In genomic region chr2:171433763-171434670, GRCh38 we compare ENCODE assay signal across 1 cellular context.
TF ChIP-seq lines count a peak whose summit lies in the region.

Gene DCAF17 (plus strand): TSS chr2:171434226. CDS start chr2:171434578, 352 bp downstream.
A gene with protein sequence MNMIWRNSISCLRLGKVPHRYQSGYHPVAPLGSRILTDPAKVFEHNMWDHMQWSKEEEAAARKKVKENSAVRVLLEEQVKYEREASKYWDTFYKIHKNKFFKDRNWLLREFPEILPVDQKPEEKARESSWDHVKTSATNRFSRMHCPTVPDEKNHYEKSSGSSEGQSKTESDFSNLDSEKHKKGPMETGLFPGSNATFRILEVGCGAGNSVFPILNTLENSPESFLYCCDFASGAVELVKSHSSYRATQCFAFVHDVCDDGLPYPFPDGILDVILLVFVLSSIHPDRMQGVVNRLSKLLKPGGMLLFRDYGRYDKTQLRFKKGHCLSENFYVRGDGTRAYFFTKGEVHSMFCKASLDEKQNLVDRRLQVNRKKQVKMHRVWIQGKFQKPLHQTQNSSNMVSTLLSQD (minus strand): TSS chr2:171433990. CDS start chr2:171392185, 41,805 bp downstream.

TF ChIP-seq in HepG2, 621 proteins besides CTCF, POLR2A, EP300 and RAD21 (continued from another document and continues in another):
- TF ChIP-seq, protein P1, sequence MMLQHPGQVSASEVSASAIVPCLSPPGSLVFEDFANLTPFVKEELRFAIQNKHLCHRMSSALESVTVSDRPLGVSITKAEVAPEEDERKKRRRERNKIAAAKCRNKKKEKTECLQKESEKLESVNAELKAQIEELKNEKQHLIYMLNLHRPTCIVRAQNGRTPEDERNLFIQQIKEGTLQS (CRISPR knock-in tag; IDR thresholded peaks at IDR 0.05), result peak; percentile 45
- TF ChIP-seq SAP130 (CRISPR knock-in tag; IDR thresholded peaks at IDR 0.05; ENCODE audit: low read depth) (peak; percentile 86), RFX5 (IDR thresholded peaks at IDR 0.05; ENCODE audit: low read depth, low read length) (no peak), GPN1 (CRISPR knock-in tag; IDR thresholded peaks at IDR 0.05; ENCODE audit: borderline replicate concordance) (no peak), POLR2AphosphoS2 (IDR thresholded peaks at IDR 0.05; ENCODE audit: low read depth, low read length) (no peak), HBP1 (CRISPR knock-in tag; IDR thresholded peaks at IDR 0.05; ENCODE audit: low read depth) (peak; percentile 97), ISL2 (CRISPR knock-in tag; IDR thresholded peaks at IDR 0.05) (peak; percentile 70), PPARG (CRISPR knock-in tag; conservative IDR thresholded peaks at IDR 0.05) (peak; percentile 95), ZNF335 (CRISPR knock-in tag; IDR thresholded peaks at IDR 0.05) (peak; percentile 92), ZNF687 (CRISPR knock-in tag; IDR thresholded peaks at IDR 0.05) (peak; percentile 98), ZSCAN29 (CRISPR knock-in tag; conservative IDR thresholded peaks at IDR 0.05) (0 out of 2 replicates have a peak, but pooled peaks have one; percentile 70), ZNF446 (CRISPR knock-in tag; IDR thresholded peaks at IDR 0.05) (no peak; the same call in none of the 2 replicates), ZNF770 (CRISPR knock-in tag; IDR thresholded peaks at IDR 0.05) (peak; percentile 75; the same call in 1 of the 2 replicates), LCORL (IDR thresholded peaks at IDR 0.05) (no peak), LCORL (CRISPR knock-in tag; IDR thresholded peaks at IDR 0.05) (peak; percentile 96), POGZ (CRISPR knock-in tag; IDR thresholded peaks at IDR 0.05) (peak; percentile 99), HNRNPLL (IDR thresholded peaks at IDR 0.05; ENCODE audit: low read depth, low read length, poor library complexity, severe bottlenecking) (peak; percentile 95), ZNF839 (CRISPR knock-in tag; IDR thresholded peaks at IDR 0.05; ENCODE audit: borderline replicate concordance) (peak; percentile 85; the same call in 1 of the 2 replicates), ZNF205 (CRISPR knock-in tag; IDR thresholded peaks at IDR 0.05) (peak; percentile 91), HMG20A (CRISPR knock-in tag; IDR thresholded peaks at IDR 0.05; ENCODE audit: borderline replicate concordance) (peak; percentile 25; the same call in 1 of the 2 replicates), SRSF4 (IDR thresholded peaks at IDR 0.05; ENCODE audit: low read depth, low read length, poor library complexity, severe bottlenecking) (no peak), ZSCAN21 (CRISPR knock-in tag; IDR thresholded peaks at IDR 0.05; ENCODE audit: borderline replicate concordance) (peak; percentile 60), RBM39 (IDR thresholded peaks at IDR 0.05; ENCODE audit: low read depth, low read length, poor library complexity, severe bottlenecking) (peak; percentile 82), ESRRA (CRISPR knock-in tag; IDR thresholded peaks at IDR 0.05; ENCODE audit: low read depth) (peak; percentile 60), SYNCRIP (IDR thresholded peaks at IDR 0.05; ENCODE audit: insufficient read depth, low read depth, low read length) (no peak), DMAP1 (CRISPR knock-in tag; IDR thresholded peaks at IDR 0.05) (peak; percentile 99), RARG (CRISPR knock-in tag; IDR thresholded peaks at IDR 0.05; ENCODE audit: low read depth) (no peak), ZNF672 (CRISPR knock-in tag; IDR thresholded peaks at IDR 0.05) (no peak), HOMEZ (CRISPR knock-in tag; IDR thresholded peaks at IDR 0.05; ENCODE audit: low read depth) (peak; percentile 88; the same call in 1 of the 2 replicates), RCOR2 (CRISPR knock-in tag; IDR thresholded peaks at IDR 0.05) (no peak), ZNF558 (CRISPR knock-in tag; IDR thresholded peaks at IDR 0.05; ENCODE audit: borderline replicate concordance) (no peak; the same call in 1 of the 2 replicates), ZNF597 (CRISPR knock-in tag; IDR thresholded peaks at IDR 0.05) (no peak), ZNF577 (CRISPR knock-in tag; IDR thresholded peaks at IDR 0.05; ENCODE audit: borderline replicate concordance, low read depth) (peak; percentile 25; the same call in 1 of the 2 replicates), HMGXB3 (CRISPR knock-in tag; IDR thresholded peaks at IDR 0.05; ENCODE audit: borderline replicate concordance) (peak; percentile 72; the same call in 1 of the 2 replicates), NKX3-1 (CRISPR knock-in tag; IDR thresholded peaks at IDR 0.05) (peak; percentile 2; the same call in 1 of the 2 replicates), ZNF451 (CRISPR knock-in tag; IDR thresholded peaks at IDR 0.05) (peak; percentile 72), RBAK (CRISPR knock-in tag; IDR thresholded peaks at IDR 0.05) (no peak; the same call in 1 of the 2 replicates), NFYC (CRISPR knock-in tag; IDR thresholded peaks at IDR 0.05) (peak; percentile 76), ZNF777 (CRISPR knock-in tag; IDR thresholded peaks at IDR 0.05) (peak; percentile 97), KLF9 (CRISPR knock-in tag; IDR thresholded peaks at IDR 0.05; ENCODE audit: low read depth) (0 out of 2 replicates have a peak, but pooled peaks have one; percentile 10), ZNF274 (CRISPR knock-in tag; IDR thresholded peaks at IDR 0.05) (peak; percentile 83), ZNF530 (CRISPR knock-in tag; IDR thresholded peaks at IDR 0.05; ENCODE audit: low read depth) (no peak), ZNF605 (CRISPR knock-in tag; IDR thresholded peaks at IDR 0.05) (peak; percentile 86)
- TF ChIP-seq, protein P2, sequence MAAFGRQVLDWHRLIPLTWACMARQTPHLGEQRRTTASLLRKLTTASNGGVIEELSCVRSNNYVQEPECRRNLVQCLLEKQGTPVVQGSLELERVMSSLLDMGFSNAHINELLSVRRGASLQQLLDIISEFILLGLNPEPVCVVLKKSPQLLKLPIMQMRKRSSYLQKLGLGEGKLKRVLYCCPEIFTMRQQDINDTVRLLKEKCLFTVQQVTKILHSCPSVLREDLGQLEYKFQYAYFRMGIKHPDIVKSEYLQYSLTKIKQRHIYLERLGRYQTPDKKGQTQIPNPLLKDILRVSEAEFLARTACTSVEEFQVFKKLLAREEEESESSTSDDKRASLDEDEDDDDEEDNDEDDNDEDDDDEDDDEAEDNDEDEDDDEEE (CRISPR knock-in tag; IDR thresholded peaks at IDR 0.05), result peak; percentile 71
- TF ChIP-seq, protein P3, sequence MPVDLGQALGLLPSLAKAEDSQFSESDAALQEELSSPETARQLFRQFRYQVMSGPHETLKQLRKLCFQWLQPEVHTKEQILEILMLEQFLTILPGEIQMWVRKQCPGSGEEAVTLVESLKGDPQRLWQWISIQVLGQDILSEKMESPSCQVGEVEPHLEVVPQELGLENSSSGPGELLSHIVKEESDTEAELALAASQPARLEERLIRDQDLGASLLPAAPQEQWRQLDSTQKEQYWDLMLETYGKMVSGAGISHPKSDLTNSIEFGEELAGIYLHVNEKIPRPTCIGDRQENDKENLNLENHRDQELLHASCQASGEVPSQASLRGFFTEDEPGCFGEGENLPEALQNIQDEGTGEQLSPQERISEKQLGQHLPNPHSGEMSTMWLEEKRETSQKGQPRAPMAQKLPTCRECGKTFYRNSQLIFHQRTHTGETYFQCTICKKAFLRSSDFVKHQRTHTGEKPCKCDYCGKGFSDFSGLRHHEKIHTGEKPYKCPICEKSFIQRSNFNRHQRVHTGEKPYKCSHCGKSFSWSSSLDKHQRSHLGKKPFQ (CRISPR knock-in tag; IDR thresholded peaks at IDR 0.05; ENCODE audit: insufficient replicate concordance), result peak; percentile 98
